ENCODE assay signal across 8 cellular contexts in genomic region chr7:121394709-121395140, GRCh38. TPM values are rescaled to one million over a fixed set of nuclear protein-coding genes. Genes with fewer than 3 reads are reported as not detected.
DNase-seq lines count a peak whose midpoint lies in the region; ATAC-seq, FAIRE-seq and TF ChIP-seq lines count a peak whose summit lies in the region.

No MANE protein-coding gene starts in this region.

- H3K36me3 ChIP-seq in SK-N-SH (replicated peaks in 1 of 2; ENCODE audit: control insufficient read depth in 1 of 2, insufficient read depth in 2 of 2, low read length in 1 of 2) (peaks cover 15 to 24% of the 10 kb centered on the region in 2 experiments), KMS-11 (ENCODE audit: insufficient read depth) (no peaks in the 10 kb centered on the region; the same call in 1 of the 2 replicates), H1 (ENCODE audit: control insufficient read depth in 2 of 4, insufficient read depth in 4 of 4, low read length in 3 of 4) (peaks cover 0 to 6% (median 1%) of the 10 kb centered on the region in 4 experiments; a peak in 3 of 8 replicates)

- no peaks in the 10 kb centered on the region for H3K23me2 ChIP-seq in H1 (ENCODE audit: low read depth, low read length)

- no peak overlapping the region for H2BK15ac ChIP-seq in H1 (ENCODE audit: low read length)

- no peak overlapping the region for H2BK20ac ChIP-seq in H1 (ENCODE audit: low read length)

- H3K9me2 ChIP-seq in SK-N-SH, result no peaks in the 10 kb centered on the region

- TF ChIP-seq POLR2A in H1 (IDR thresholded peaks at IDR 0.05; ENCODE audit: control extremely low read depth in 1 of 2, low read depth in 2 of 2, low read length in 2 of 2), result no peak

- H3K36me3 Mint-ChIP-seq in stimulated activated effector memory CD8-positive, alpha-beta T cell treated with anti-CD3 and anti-CD28 coated beads, Interleukin-12 subunit alpha, Interleukin-12 subunit beta, amount 100 ng/mL, for 72 hours, result peaks cover 44% of the 10 kb centered on the region

- H2BK120ac ChIP-seq in H1 (replicated peaks; ENCODE audit: low read depth, low read length), result no peak overlapping the region

- H4K5ac ChIP-seq in H1 (ENCODE audit: insufficient read length, low read depth, low read length), result no peak overlapping the region

- peaks cover 2% of the 10 kb centered on the region for H3K9me3 Mint-ChIP-seq in stimulated activated effector memory CD8-positive, alpha-beta T cell treated with anti-CD3 and anti-CD28 coated beads, Interleukin-12 subunit alpha, Interleukin-12 subunit beta, amount 100 ng/mL, for 72 hours

- H3K27me3 ChIP-seq in SK-N-SH (ENCODE audit: insufficient read depth), result no peaks in the 10 kb centered on the region
- H3K27me3 ChIP-seq in KMS-11 (ENCODE audit: insufficient read depth, low read depth), result no peaks in the 10 kb centered on the region
- H3K27me3 ChIP-seq in H1 (replicated peaks in 1 of 4; ENCODE audit: control insufficient read depth in 3 of 4, extremely low read depth in 1 of 4, insufficient read depth in 3 of 4, low read length in 3 of 4), result no peaks in the 10 kb centered on the region

- H3K4me2 ChIP-seq in SK-N-SH, result peak overlapping the region; percentile 71
- H3K4me2 ChIP-seq in KMS-11, result peak overlapping the region; percentile 86
- H3K4me2 ChIP-seq in H1 (ENCODE audit: insufficient read depth in 1 of 2, low read depth in 2 of 2, low read length in 2 of 2), result peak overlapping the region; percentile 58 to 75

- no peak overlapping the region for H2BK12ac ChIP-seq in H1 (ENCODE audit: low read depth, low read length)

- CTCF ChIA-PET in SK-N-SH (lab: Yijun Ruan, JAX) (interaction anchor here (0.9 to 5.7 kb wide), 7 partner anchors 9 to 268 kb away, joined by 3 to 71 read pairs (median 19); no protein-coding TSS in a partner anchor), H1 (lab: Charles Lee; ENCODE audit: partially characterized antibody) (interaction anchor here (1.4 to 3.1 kb wide), 8 partner anchors 7 to 105 kb away, joined by 3 to 23 read pairs (median 8); no protein-coding TSS in a partner anchor)

- H3K27ac ChIP-seq in SK-N-SH (ENCODE audit: low read depth in 2 of 2, low read length in 1 of 2) (no peak overlapping the region), KMS-11 (0 out of 2 replicates have a peak overlapping the region, but pooled peaks have one; percentile 0), H1 (ENCODE audit: low read depth, low read length) (no peak overlapping the region)

- FAIRE-seq in H1 (lab: Jason Lieb, UNC), result no peak

- peaks cover 32% of the 10 kb centered on the region for H3K4me1 Mint-ChIP-seq in stimulated activated effector memory CD8-positive, alpha-beta T cell treated with anti-CD3 and anti-CD28 coated beads, Interleukin-12 subunit alpha, Interleukin-12 subunit beta, amount 100 ng/mL, for 72 hours

- no peak overlapping the region for H3K23ac ChIP-seq in H1 (ENCODE audit: insufficient read length)

- H4K20me1 ChIP-seq in SK-N-SH (ENCODE audit: insufficient read depth), result peaks cover 36% of the 10 kb centered on the region
- peaks cover 8% of the 10 kb centered on the region; the same call in 1 of the 2 replicates for H4K20me1 ChIP-seq in KMS-11 (ENCODE audit: insufficient read depth)
- H4K20me1 ChIP-seq in H1 (replicated peaks in 1 of 2; ENCODE audit: control insufficient read depth in 1 of 2, insufficient read depth in 2 of 2, low read length in 2 of 2), result peaks cover 0 to 5% of the 10 kb centered on the region in 2 experiments

- no peak overlapping the region for H3K9ac ChIP-seq in SK-N-SH
- H3K9ac ChIP-seq in KMS-11, result no peak overlapping the region
- no peak overlapping the region for H3K9ac ChIP-seq in H1 (replicated peaks in 1 of 4; ENCODE audit: extremely low read depth in 1 of 4, low read depth in 3 of 4, low read length in 3 of 4)

- TF ChIP-seq CTCF in SK-N-SH (IDR thresholded peaks at IDR 0.05), result no peak
- TF ChIP-seq CTCF in KMS-11 (conservative IDR thresholded peaks at IDR 0.05; ENCODE audit: low read depth, low read length), result no peak
- no peak for TF ChIP-seq CTCF in H1 (IDR thresholded peaks at IDR 0.05; ENCODE audit: control extremely low read depth in 1 of 3, insufficient read depth in 1 of 3, low read depth in 1 of 3, low read length in 3 of 3)

- TF ChIP-seq EP300 in SK-N-SH (IDR thresholded peaks at IDR 0.05; ENCODE audit: borderline replicate concordance in 1 of 2, low read depth in 1 of 2, low read length in 1 of 2) (no peak), H1 (IDR thresholded peaks at IDR 0.05; ENCODE audit: borderline replicate concordance in 1 of 2, low read depth in 2 of 2, low read length in 2 of 2) (no peak)

- H3K18ac ChIP-seq in H1 (ENCODE audit: extremely low read depth, low read length), result no peak overlapping the region

- H3F3A ChIP-seq in SK-N-SH (replicated peaks; ENCODE audit: insufficient read depth), result no peaks in the 10 kb centered on the region

- H3K4me1 ChIP-seq in SK-N-SH (ENCODE audit: control insufficient read depth in 1 of 2, insufficient read depth in 2 of 2, low read depth in 1 of 2, low read length in 1 of 2) (peaks cover 0 to 11% of the 10 kb centered on the region in 2 experiments; a peak in 2 of 4 replicates), KMS-11 (ENCODE audit: low read depth, poor library complexity, severe bottlenecking) (peaks cover 55% of the 10 kb centered on the region), H1 (replicated peaks in 1 of 4; ENCODE audit: control insufficient read depth in 3 of 4, insufficient read depth in 4 of 4, low read length in 3 of 4) (no peaks in the 10 kb centered on the region; a peak in 1 of 7 replicates)

- H3K79me1 ChIP-seq in H1 (ENCODE audit: low read depth, low read length), result 0 out of 2 replicates have a peak, but pooled peaks cover 2% of the 10 kb centered on the region

- no peak overlapping the region for H2AK5ac ChIP-seq in H1 (ENCODE audit: low read depth, low read length)

- no peak for ATAC-seq in SK-N-SH treated with all-trans-retinoic acid at 6 μM for 48 hours
- ATAC-seq in stimulated activated effector memory CD8-positive, alpha-beta T cell treated with anti-CD3 and anti-CD28 coated beads, Interleukin-12 subunit alpha, Interleukin-12 subunit beta, amount 100 ng/mL, for 72 hours, result no peak

- POLR2A ChIA-PET in SK-N-SH (lab: Yijun Ruan, JAX), result no interaction called here
- POLR2A ChIA-PET in H1 (lab: Charles Lee; ENCODE audit: partially characterized antibody), result interaction anchor here (0.9 to 2.8 kb wide), 2 partner anchors 9 to 33 kb away, joined by 3 to 30 read pairs; no protein-coding TSS in a partner anchor

- TF ChIP-seq RAD21 in SK-N-SH (IDR thresholded peaks at IDR 0.05; ENCODE audit: low read length) (no peak), H1 (IDR thresholded peaks at IDR 0.05 in 1 of 2, conservative IDR thresholded peaks at IDR 0.05 in 1 of 2; ENCODE audit: low read depth in 2 of 2, low read length in 2 of 2) (no peak)

- H3K4me3 ChIP-seq in SK-N-SH (ENCODE audit: low read depth in 2 of 2, low read length in 1 of 2) (peak overlapping the region; percentile 93 to 99; a peak in 3 of 4 replicates), KMS-11 (IDR thresholded peaks at IDR 0.05; ENCODE audit: insufficient read depth, low read depth, low read length) (no peak overlapping the region), H1 (ENCODE audit: extremely low read depth in 1 of 4, insufficient read depth in 2 of 4, low read depth in 3 of 4, low read length in 4 of 4) (peak overlapping the region in 1 of 4 experiments; percentile 81; a peak in 2 of 8 replicates)

- 86% methylated on average over 7 of the region's 7 CpGs for WGBS in SK-N-SH (ENCODE audit: low lambda C conversion rate)
- WGBS in H1 (ENCODE audit: extremely low coverage in 1 of 2, insufficient coverage in 1 of 2, insufficient read length in 1 of 2, insufficient replicate concordance in 2 of 2, low coverage in 1 of 2, low lambda C conversion rate in 2 of 2, missing lambda C conversion rate in 1 of 2), 2 experiments, result 86% methylated on average over 7 of the region's 7 CpGs; no CpG with 5 or more reads in 1 of the 2 experiments

- H4K8ac ChIP-seq in H1 (ENCODE audit: extremely low read depth, insufficient read depth, low read length), result no peak overlapping the region

- no peak overlapping the region for H3K56ac ChIP-seq in H1 (replicated peaks; ENCODE audit: insufficient read length, low read depth, low read length)

- H3K9me3 ChIP-seq in SK-N-SH (no peaks in the 10 kb centered on the region), H1 (ENCODE audit: insufficient read depth in 2 of 2, low read depth in 1 of 2, low read length in 1 of 2) (no peaks in the 10 kb centered on the region)

- intact Hi-C loops in posterior cingulate gyrus (cut with DNase I), result no loop called here

- no peak overlapping the region for H3K4ac ChIP-seq in H1 (replicated peaks; ENCODE audit: insufficient read length, low read depth, low read length)

- H2AFZ ChIP-seq in SK-N-SH (ENCODE audit: low read depth) (no peak overlapping the region), KMS-11 (ENCODE audit: low read depth) (no peak overlapping the region), H1 (ENCODE audit: low read length) (no peak overlapping the region)

- H3K4me3 Mint-ChIP-seq in stimulated activated effector memory CD8-positive, alpha-beta T cell treated with anti-CD3 and anti-CD28 coated beads, Interleukin-12 subunit alpha, Interleukin-12 subunit beta, amount 100 ng/mL, for 72 hours, result peak overlapping the region; percentile 73

- no peak overlapping the region for H3K14ac ChIP-seq in H1 (ENCODE audit: insufficient read length)

- no peak overlapping the region for H2BK5ac ChIP-seq in H1 (ENCODE audit: low read depth, low read length)

- H3K79me2 ChIP-seq in SK-N-SH (ENCODE audit: insufficient read depth), result peaks cover 61% of the 10 kb centered on the region
- peaks cover 56% of the 10 kb centered on the region for H3K79me2 ChIP-seq in KMS-11 (ENCODE audit: insufficient read depth, low read depth)
- peaks cover 13 to 59% of the 10 kb centered on the region in 2 experiments; a peak in 3 of 4 replicates for H3K79me2 ChIP-seq in H1 (ENCODE audit: control insufficient read depth in 1 of 2, insufficient read depth in 2 of 2, low read length in 2 of 2)

- peak overlapping the region; percentile 92 for H3K27ac Mint-ChIP-seq in stimulated activated effector memory CD8-positive, alpha-beta T cell treated with anti-CD3 and anti-CD28 coated beads, Interleukin-12 subunit alpha, Interleukin-12 subunit beta, amount 100 ng/mL, for 72 hours

- DNase-seq in SK-N-SH (no peak), H1 (ENCODE audit: low read depth in 1 of 2, low spot score in 2 of 2) (no peak), HPDE6-E6E7 (ENCODE audit: extremely low spot score) (no peak), posterior cingulate gyrus (no peak)
- DNase-seq in stimulated activated effector memory CD8-positive, alpha-beta T cell treated with anti-CD3 and anti-CD28 coated beads, Interleukin-12 subunit alpha, Interleukin-12 subunit beta, amount 100 ng/mL, for 72 hours (ENCODE audit: low spot score in 2 of 2), result no peak
- no peak for DNase-seq in stimulated activated CD4-positive, alpha-beta T cell treated with anti-CD3 and anti-CD28 coated beads, Interleukin-4, amount 100 ng/mL, for 24 hours

- H4K91ac ChIP-seq in H1 (replicated peaks; ENCODE audit: insufficient read length, low read length), result no peak overlapping the region

RNA-seq across cellular contexts. Expression of gene FAM3C, which starts 1.4 kb away (rescaled TPM):
- 80.0 and 111 TPM in 2 replicates for polyA plus RNA-seq in SK-N-SH (2012; rRNA removed)
- polyA plus RNA-seq in SK-N-SH (2012; cell fraction: cytosol; rRNA removed), result 150 and 225 TPM in 2 replicates
- 26.5 and 70.6 TPM in 2 replicates for polyA plus RNA-seq in SK-N-SH (2012; cell fraction: nucleus; rRNA removed)
- 71.5 and 77.7 TPM in 2 replicates for total RNA-seq in H1 (2021; fragmentation: NEBNext Ultra II Directional; extraction: Animal tissue kit (Norgen Biotek cat#: 25700))
- polyA plus RNA-seq in H1 (2011; rRNA removed), result 13.8 and 27.0 TPM in 2 replicates
- 45.7 TPM for polyA plus RNA-seq in H1 (2011; cell fraction: cytosol; rRNA removed)
- 7.3 TPM for polyA plus RNA-seq in H1 (2011; cell fraction: nucleus; rRNA removed)
- 44.1 to 86.5 TPM (median 44.7 TPM) in 4 replicates for polyA plus RNA-seq in H1 (2012, experiment 1 of 2)
- 9.6 TPM for polyA plus RNA-seq in H1 (2012, experiment 2 of 2)
- 51.4 TPM for polyA plus RNA-seq in H1 (2013, experiment 1 of 2)
- polyA plus RNA-seq in H1 (2013, experiment 2 of 2), result 69.0 TPM
- polyA minus RNA-seq in H1 (2011; rRNA and poly(A)+ RNA removed), result 17.2 and 17.9 TPM in 2 replicates
- 13.4 TPM for polyA minus RNA-seq in H1 (2011; cell fraction: cytosol; rRNA and poly(A)+ RNA removed)
- 63.5 TPM for polyA minus RNA-seq in H1 (2011; cell fraction: nucleus; rRNA and poly(A)+ RNA removed)
